2 cellular contexts compared by ENCODE assay signal in the genomic region with DNA sequence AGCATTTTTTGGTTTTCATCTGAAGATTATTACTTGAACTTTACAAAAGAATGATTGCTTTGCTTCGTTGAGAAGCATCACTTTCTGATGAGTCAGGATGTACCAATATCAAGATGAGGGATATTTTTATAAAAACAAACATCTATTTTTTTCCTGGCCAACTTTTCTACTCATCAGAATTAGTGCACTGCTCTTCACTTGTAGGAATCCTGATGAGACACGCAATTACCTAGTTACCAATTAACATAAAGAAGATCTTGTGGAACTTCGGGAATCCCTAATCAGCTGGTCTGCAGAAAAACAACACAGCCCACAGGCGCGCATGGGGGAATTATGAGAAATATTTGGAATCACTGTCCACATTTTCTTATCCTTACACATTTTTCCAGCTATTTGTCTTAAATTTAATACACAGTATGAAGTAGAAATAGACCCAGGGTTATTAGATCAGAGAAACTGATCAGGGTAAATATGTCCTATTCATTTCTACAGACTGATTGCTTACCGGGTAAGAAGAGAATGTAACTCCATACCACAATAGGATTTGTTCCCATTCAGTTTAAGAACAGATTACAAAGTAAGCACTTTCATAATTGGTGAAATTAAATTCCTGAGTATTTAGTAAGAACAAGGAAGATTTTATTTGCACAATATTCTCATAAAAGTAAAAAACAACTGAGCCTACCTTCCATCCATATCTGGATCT.
TF ChIP-seq lines count a peak whose summit lies in the region.

No MANE protein-coding gene starts in this region.

TF ChIP-seq in K562, 482 proteins besides CTCF, POLR2A, EP300 and RAD21:
- 0 out of 2 replicates have a peak, but pooled peaks have one; percentile 26 for TF ChIP-seq ZNF316 (IDR thresholded peaks at IDR 0.05)
- no peak for TF ChIP-seq CEBPG (CRISPR knock-in tag; IDR thresholded peaks at IDR 0.05)
- TF ChIP-seq CEBPG (tag; conservative IDR thresholded peaks at IDR 0.05 in 1 of 2, IDR thresholded peaks at IDR 0.05 in 1 of 2): no peak
- TF ChIP-seq, protein P1, sequence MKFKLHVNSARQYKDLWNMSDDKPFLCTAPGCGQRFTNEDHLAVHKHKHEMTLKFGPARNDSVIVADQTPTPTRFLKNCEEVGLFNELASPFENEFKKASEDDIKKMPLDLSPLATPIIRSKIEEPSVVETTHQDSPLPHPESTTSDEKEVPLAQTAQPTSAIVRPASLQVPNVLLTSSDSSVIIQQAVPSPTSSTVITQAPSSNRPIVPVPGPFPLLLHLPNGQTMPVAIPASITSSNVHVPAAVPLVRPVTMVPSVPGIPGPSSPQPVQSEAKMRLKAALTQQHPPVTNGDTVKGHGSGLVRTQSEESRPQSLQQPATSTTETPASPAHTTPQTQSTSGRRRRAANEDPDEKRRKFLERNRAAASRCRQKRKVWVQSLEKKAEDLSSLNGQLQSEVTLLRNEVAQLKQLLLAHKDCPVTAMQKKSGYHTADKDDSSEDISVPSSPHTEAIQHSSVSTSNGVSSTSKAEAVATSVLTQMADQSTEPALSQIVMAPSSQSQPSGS (CRISPR knock-in tag; IDR thresholded peaks at IDR 0.05): no peak

TF ChIP-seq in HepG2, 621 proteins besides CTCF, POLR2A, EP300 and RAD21:
- TF ChIP-seq, protein P2, sequence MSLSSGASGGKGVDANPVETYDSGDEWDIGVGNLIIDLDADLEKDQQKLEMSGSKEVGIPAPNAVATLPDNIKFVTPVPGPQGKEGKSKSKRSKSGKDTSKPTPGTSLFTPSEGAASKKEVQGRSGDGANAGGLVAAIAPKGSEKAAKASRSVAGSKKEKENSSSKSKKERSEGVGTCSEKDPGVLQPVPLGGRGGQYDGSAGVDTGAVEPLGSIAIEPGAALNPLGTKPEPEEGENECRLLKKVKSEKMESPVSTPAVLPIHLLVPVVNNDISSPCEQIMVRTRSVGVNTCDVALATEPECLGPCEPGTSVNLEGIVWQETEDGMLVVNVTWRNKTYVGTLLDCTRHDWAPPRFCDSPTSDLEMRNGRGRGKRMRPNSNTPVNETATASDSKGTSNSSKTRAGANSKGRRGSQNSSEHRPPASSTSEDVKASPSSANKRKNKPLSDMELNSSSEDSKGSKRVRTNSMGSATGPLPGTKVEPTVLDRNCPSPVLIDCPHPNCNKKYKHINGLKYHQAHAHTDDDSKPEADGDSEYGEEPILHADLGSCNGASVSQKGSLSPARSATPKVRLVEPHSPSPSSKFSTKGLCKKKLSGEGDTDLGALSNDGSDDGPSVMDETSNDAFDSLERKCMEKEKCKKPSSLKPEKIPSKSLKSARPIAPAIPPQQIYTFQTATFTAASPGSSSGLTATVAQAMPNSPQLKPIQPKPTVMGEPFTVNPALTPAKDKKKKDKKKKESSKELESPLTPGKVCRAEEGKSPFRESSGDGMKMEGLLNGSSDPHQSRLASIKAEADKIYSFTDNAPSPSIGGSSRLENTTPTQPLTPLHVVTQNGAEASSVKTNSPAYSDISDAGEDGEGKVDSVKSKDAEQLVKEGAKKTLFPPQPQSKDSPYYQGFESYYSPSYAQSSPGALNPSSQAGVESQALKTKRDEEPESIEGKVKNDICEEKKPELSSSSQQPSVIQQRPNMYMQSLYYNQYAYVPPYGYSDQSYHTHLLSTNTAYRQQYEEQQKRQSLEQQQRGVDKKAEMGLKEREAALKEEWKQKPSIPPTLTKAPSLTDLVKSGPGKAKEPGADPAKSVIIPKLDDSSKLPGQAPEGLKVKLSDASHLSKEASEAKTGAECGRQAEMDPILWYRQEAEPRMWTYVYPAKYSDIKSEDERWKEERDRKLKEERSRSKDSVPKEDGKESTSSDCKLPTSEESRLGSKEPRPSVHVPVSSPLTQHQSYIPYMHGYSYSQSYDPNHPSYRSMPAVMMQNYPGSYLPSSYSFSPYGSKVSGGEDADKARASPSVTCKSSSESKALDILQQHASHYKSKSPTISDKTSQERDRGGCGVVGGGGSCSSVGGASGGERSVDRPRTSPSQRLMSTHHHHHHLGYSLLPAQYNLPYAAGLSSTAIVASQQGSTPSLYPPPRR (CRISPR knock-in tag; IDR thresholded peaks at IDR 0.05; ENCODE audit: borderline replicate concordance): no peak
- peak; percentile 24 to 51; a peak in 2 of 4 replicates for TF ChIP-seq MAFK (conservative IDR thresholded peaks at IDR 0.05 in 1 of 2, IDR thresholded peaks at IDR 0.05 in 1 of 2; ENCODE audit: low read length in 2 of 2)
- TF ChIP-seq, protein P3, sequence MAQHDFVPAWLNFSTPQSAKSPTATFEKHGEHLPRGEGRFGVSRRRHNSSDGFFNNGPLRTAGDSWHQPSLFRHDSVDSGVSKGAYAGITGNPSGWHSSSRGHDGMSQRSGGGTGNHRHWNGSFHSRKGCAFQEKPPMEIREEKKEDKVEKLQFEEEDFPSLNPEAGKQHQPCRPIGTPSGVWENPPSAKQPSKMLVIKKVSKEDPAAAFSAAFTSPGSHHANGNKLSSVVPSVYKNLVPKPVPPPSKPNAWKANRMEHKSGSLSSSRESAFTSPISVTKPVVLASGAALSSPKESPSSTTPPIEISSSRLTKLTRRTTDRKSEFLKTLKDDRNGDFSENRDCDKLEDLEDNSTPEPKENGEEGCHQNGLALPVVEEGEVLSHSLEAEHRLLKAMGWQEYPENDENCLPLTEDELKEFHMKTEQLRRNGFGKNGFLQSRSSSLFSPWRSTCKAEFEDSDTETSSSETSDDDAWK (CRISPR knock-in tag; IDR thresholded peaks at IDR 0.05): no peak
- TF ChIP-seq MAFF (IDR thresholded peaks at IDR 0.05; ENCODE audit: low read depth, low read length): 0 out of 2 replicates have a peak, but pooled peaks have one; percentile 17
- TF ChIP-seq, protein P4, sequence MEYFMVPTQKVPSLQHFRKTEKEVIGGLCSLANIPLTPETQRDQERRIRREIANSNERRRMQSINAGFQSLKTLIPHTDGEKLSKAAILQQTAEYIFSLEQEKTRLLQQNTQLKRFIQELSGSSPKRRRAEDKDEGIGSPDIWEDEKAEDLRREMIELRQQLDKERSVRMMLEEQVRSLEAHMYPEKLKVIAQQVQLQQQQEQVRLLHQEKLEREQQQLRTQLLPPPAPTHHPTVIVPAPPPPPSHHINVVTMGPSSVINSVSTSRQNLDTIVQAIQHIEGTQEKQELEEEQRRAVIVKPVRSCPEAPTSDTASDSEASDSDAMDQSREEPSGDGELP (IDR thresholded peaks at IDR 0.05; ENCODE audit: borderline replicate concordance, low read depth): 0 out of 2 replicates have a peak, but pooled peaks have one; percentile 32
TF ChIP-seq in HepG2: peak in this region for 3.
